ENCODE assay signal across 8 cellular contexts in genomic region chr12:115450710-115451109, GRCh38.
"Had no signal": no experiment of that assay in that cellular context is flagged by ENCODE, and none has a peak within 500 bp of the region (broad histone marks: within the 10 kb centered on the region; RNA-seq: fewer than 3 reads in every experiment).

No MANE protein-coding gene starts in this region.

- H3K9me3 Mint-ChIP-seq: activated CD8-positive, alpha-beta T cell treated with anti-CD3 and anti-CD28 coated beads for 36 hours; activated naive CD4-positive, alpha-beta T cell treated with anti-CD3 and anti-CD28 coated beads, Interleukin-2, amount 50 U/mL, for 24 hours had no signal

- H3K36me3 Mint-ChIP-seq: activated naive CD4-positive, alpha-beta T cell treated with anti-CD3 and anti-CD28 coated beads, Interleukin-2, amount 50 U/mL, for 24 hours; natural killer cell had no signal

- H3K9me3 ChIP-seq: psoas muscle had no signal

- ATAC-seq: activated CD8-positive, alpha-beta T cell treated with anti-CD3 and anti-CD28 coated beads for 36 hours; natural killer cell; psoas muscle; sciatic nerve; stimulated activated naive CD8-positive, alpha-beta T cell treated with anti-CD3 and anti-CD28 coated beads, Interleukin-15, amount 100 ng/mL, for 72 hours had no signal

- H3K4me3 Mint-ChIP-seq: activated CD8-positive, alpha-beta T cell treated with anti-CD3 and anti-CD28 coated beads for 36 hours; activated naive CD4-positive, alpha-beta T cell treated with anti-CD3 and anti-CD28 coated beads, Interleukin-2, amount 50 U/mL, for 24 hours; natural killer cell; stimulated activated naive CD8-positive, alpha-beta T cell treated with anti-CD3 and anti-CD28 coated beads, Interleukin-15, amount 100 ng/mL, for 72 hours had no signal

- H3K4me1 ChIP-seq: psoas muscle had no signal

- H3K27ac Mint-ChIP-seq: activated CD8-positive, alpha-beta T cell treated with anti-CD3 and anti-CD28 coated beads for 36 hours; activated naive CD4-positive, alpha-beta T cell treated with anti-CD3 and anti-CD28 coated beads, Interleukin-2, amount 50 U/mL, for 24 hours; natural killer cell; stimulated activated naive CD8-positive, alpha-beta T cell treated with anti-CD3 and anti-CD28 coated beads, Interleukin-15, amount 100 ng/mL, for 72 hours had no signal

- DNase-seq: activated CD8-positive, alpha-beta T cell treated with anti-CD3 and anti-CD28 coated beads for 36 hours; activated effector memory CD4-positive, alpha-beta T cell treated with anti-CD3 and anti-CD28 coated beads, Interleukin-2, amount 50 U/mL, for 16 hours; activated T-cell treated with anti-CD3 and anti-CD28 coated beads, Interleukin-2, amount 50 U/mL, for 48 hours; natural killer cell; psoas muscle; stimulated activated naive CD8-positive, alpha-beta T cell treated with anti-CD3 and anti-CD28 coated beads, Interleukin-15, amount 100 ng/mL, for 72 hours had no signal
